1 cellular context compared by ENCODE assay signal in the genomic region with DNA sequence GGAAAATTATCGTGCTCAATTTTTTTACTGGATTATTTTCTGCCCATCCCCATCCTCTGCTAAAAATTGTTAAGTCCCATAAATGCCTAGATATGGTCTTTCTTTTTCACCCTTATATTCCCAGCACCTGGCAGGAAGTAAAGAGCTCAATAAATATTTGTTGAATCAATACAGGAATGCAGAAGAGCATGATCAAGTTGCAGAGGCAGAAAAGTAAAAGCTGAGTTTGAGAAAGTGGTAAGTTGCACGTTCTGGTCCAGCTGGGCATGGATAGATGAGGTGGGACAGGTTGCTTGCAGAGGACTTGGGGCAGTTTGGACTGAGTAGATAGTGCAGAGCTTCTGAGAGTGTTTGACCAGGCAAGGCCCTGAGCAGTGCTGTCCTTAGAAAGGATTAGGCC.
TF ChIP-seq lines count a peak whose summit lies in the region.

No MANE protein-coding gene starts in this region.

TF ChIP-seq in SK-N-SH, 30 proteins besides CTCF, POLR2A, EP300 and RAD21 (continued from another document):
- TF ChIP-seq, protein P1, sequence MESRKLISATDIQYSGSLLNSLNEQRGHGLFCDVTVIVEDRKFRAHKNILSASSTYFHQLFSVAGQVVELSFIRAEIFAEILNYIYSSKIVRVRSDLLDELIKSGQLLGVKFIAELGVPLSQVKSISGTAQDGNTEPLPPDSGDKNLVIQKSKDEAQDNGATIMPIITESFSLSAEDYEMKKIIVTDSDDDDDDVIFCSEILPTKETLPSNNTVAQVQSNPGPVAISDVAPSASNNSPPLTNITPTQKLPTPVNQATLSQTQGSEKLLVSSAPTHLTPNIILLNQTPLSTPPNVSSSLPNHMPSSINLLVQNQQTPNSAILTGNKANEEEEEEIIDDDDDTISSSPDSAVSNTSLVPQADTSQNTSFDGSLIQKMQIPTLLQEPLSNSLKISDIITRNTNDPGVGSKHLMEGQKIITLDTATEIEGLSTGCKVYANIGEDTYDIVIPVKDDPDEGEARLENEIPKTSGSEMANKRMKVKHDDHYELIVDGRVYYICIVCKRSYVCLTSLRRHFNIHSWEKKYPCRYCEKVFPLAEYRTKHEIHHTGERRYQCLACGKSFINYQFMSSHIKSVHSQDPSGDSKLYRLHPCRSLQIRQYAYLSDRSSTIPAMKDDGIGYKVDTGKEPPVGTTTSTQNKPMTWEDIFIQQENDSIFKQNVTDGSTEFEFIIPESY (IDR thresholded peaks at IDR 0.05; ENCODE audit: borderline replicate concordance, low read depth), result no peak
- TF ChIP-seq FOXJ3 (CRISPR knock-in tag; IDR thresholded peaks at IDR 0.05) (no peak), NRF1 (IDR thresholded peaks at IDR 0.05; ENCODE audit: low read depth, low read length) (no peak), YY1 (IDR thresholded peaks at IDR 0.05; ENCODE audit: low read depth) (no peak)
